24 cellular contexts compared by ENCODE assay signal in genomic region chr16:27967169-27967568, GRCh38.
"Had no signal": no experiment of that assay in that cellular context is flagged by ENCODE, and none has a peak within 500 bp of the region (broad histone marks: within the 10 kb centered on the region; RNA-seq: fewer than 3 reads in every experiment).

No MANE protein-coding gene starts in this region.

- H3K27ac ChIP-seq: dorsolateral prefrontal cortex, neutrophil, parathyroid adenoma, right lobe of liver, stomach, testis, tibial nerve, upper lobe of left lung, vagina had no signal

- H3K4me3 ChIP-seq: dorsolateral prefrontal cortex, lung, mucosa of descending colon, right lobe of liver, stomach, testis, tibial nerve, upper lobe of left lung, vagina had no signal

- ATAC-seq: mucosa of descending colon; natural killer cell treated with Interleukin-12 subunit alpha and Interleukin-12 subunit beta and Interleukin-15 and Interleukin-18, amount 100 ng/mL, for 72 hours; right lobe of liver; stimulated activated effector memory CD8-positive, alpha-beta T cell treated with anti-CD3 and anti-CD28 coated beads, Interleukin-12 subunit alpha, Interleukin-12 subunit beta, amount 100 ng/mL, for 72 hours had no signal

- DNase-seq: dorsolateral prefrontal cortex; effector CD4-positive, alpha-beta T cell; hypothalamus; immature natural killer cell; mucosa of descending colon; naive B cell; stimulated activated CD4-positive, alpha-beta T cell treated with anti-CD3 and anti-CD28 coated beads, Interleukin-2, amount 100 ng/mL, for 24 hours; stimulated activated CD4-positive, alpha-beta T cell treated with anti-CD3 and anti-CD28 coated beads, Interleukin-4, amount 100 ng/mL, for 24 hours; stimulated activated naive CD4-positive, alpha-beta T cell treated with Interleukin-2 at 50 U/mL for 16 hours; stomach; testis; upper lobe of left lung had no signal

- H3K36me3 Mint-ChIP-seq: immature natural killer cell; memory B cell; mesothelial cell of epicardium; natural killer cell treated with Interleukin-12 subunit alpha and Interleukin-12 subunit beta and Interleukin-15 and Interleukin-18, amount 100 ng/mL, for 72 hours; stimulated activated effector memory CD8-positive, alpha-beta T cell treated with anti-CD3 and anti-CD28 coated beads, Interleukin-12 subunit alpha, Interleukin-12 subunit beta, amount 100 ng/mL, for 72 hours had no signal

- H3K27me3 ChIP-seq: dorsolateral prefrontal cortex, neutrophil, right lobe of liver, testis, tibial nerve, upper lobe of left lung, vagina had no signal

- H3K36me3 ChIP-seq: neutrophil, right lobe of liver, stomach, tibial nerve, upper lobe of left lung, vagina had no signal

- H3K27ac Mint-ChIP-seq: immature natural killer cell; memory B cell; mesothelial cell of epicardium; naive B cell; natural killer cell treated with Interleukin-12 subunit alpha and Interleukin-12 subunit beta and Interleukin-15 and Interleukin-18, amount 100 ng/mL, for 72 hours; progenitor cell of endocrine pancreas; stimulated activated effector memory CD8-positive, alpha-beta T cell treated with anti-CD3 and anti-CD28 coated beads, Interleukin-12 subunit alpha, Interleukin-12 subunit beta, amount 100 ng/mL, for 72 hours had no signal

- H3K9me3 ChIP-seq: mucosa of descending colon, neutrophil, right lobe of liver, testis, vagina had no signal

- H3K4me1 Mint-ChIP-seq: immature natural killer cell; memory B cell; mesothelial cell of epicardium; naive B cell; neural crest cell; stimulated activated effector memory CD8-positive, alpha-beta T cell treated with anti-CD3 and anti-CD28 coated beads, Interleukin-12 subunit alpha, Interleukin-12 subunit beta, amount 100 ng/mL, for 72 hours had no signal

- H3K9me3 Mint-ChIP-seq: immature natural killer cell; natural killer cell treated with Interleukin-12 subunit alpha and Interleukin-12 subunit beta and Interleukin-15 and Interleukin-18, amount 100 ng/mL, for 72 hours; neural crest cell; stimulated activated effector memory CD8-positive, alpha-beta T cell treated with anti-CD3 and anti-CD28 coated beads, Interleukin-12 subunit alpha, Interleukin-12 subunit beta, amount 100 ng/mL, for 72 hours had no signal

- H3K4me3 Mint-ChIP-seq: immature natural killer cell; memory B cell; mesothelial cell of epicardium; naive B cell; natural killer cell treated with Interleukin-12 subunit alpha and Interleukin-12 subunit beta and Interleukin-15 and Interleukin-18, amount 100 ng/mL, for 72 hours; neural crest cell; stimulated activated effector memory CD8-positive, alpha-beta T cell treated with anti-CD3 and anti-CD28 coated beads, Interleukin-12 subunit alpha, Interleukin-12 subunit beta, amount 100 ng/mL, for 72 hours had no signal

- H3K4me1 ChIP-seq: parathyroid adenoma, right lobe of liver, stomach, testis, tibial nerve, upper lobe of left lung, vagina had no signal
